ENCODE assay signal across 10 cellular contexts in the genomic region with DNA sequence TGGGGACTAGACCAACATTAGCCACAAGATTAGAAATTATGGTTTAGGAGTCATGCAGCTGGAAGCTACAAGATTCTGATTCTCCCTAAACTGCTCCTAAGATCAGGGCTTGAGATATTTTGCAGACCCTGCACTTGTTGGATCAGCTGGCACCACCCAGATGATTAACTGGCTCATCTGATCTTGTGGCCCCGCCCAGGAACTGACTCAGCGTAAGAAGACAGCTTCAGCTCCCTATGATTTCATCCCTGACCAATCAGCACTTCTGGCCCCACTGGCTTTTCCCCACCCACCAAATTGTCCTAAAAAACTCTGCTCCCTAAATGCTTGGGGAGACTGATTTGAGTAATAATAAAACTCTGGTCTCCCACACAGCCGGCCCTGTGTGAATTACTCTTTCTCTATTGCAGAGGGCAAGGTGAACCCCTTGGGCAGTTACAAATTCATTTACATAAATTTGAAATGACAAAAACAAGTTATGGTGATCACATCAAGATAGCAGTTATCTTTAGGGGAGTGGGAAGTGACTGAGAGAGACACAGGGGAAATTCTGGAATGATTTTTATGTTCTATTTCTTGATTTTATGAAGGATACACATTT.
DNase-seq lines count a peak whose midpoint lies in the region; ATAC-seq, FAIRE-seq and TF ChIP-seq lines count a peak whose summit lies in the region.
"Had no signal": no experiment of that assay in that cellular context is flagged by ENCODE, and none has a peak within 500 bp of the region (broad histone marks: within the 10 kb centered on the region; RNA-seq: fewer than 3 reads in every experiment).

No MANE protein-coding gene starts in this region.

- no TSS peak for BruUV-seq in A673 (replicated peaks; lab: Mats Ljungman, UMichigan)

- CTCF ChIA-PET in A673 (lab: Charles Lee), result no interaction called here

- no peak overlapping the region for H3K27ac ChIP-seq in A673 (ENCODE audit: low read depth, low read length, poor library complexity, severe bottlenecking)
- no peak overlapping the region for H3K27ac ChIP-seq in iPS DF 6.9 (ENCODE audit: low read length)
- H3K27ac ChIP-seq: ovary, Peyer's patch had no signal

- H3K27me3 Mint-ChIP-seq in activated T-helper 2 cell treated with anti-CD3 and anti-CD28 coated beads, Interferon-gamma antibody, Interleukin-2, Interleukin-4, amounts not matched to agents 10 μg/mL and 5 μg/mL and 100 μg/mL, durations not matched to agents 14 hours and 24 hours and 36 hours (ENCODE audit: low read depth), result peaks cover 4% of the 10 kb centered on the region

- no CpG with 5 or more reads among the region's 3 CpGs for WGBS in iPS DF 6.9 (ENCODE audit: insufficient coverage, insufficient read length)

- no peak for ATAC-seq in GM18867 (IDR thresholded peaks at IDR 0.05; ENCODE audit: unreplicated experiment)

- FAIRE-seq in GM19239 (lab: Jason Lieb, UNC) (no peak), D721Med (lab: Jason Lieb, UNC) (no peak)

- H3K9me3 ChIP-seq in A673 (ENCODE audit: low read depth, low read length, poor library complexity, severe bottlenecking) (no peaks in the 10 kb centered on the region), iPS DF 6.9 (ENCODE audit: control insufficient read depth, insufficient read depth, low read length) (no peaks in the 10 kb centered on the region)
- H3K9me3 ChIP-seq: ovary, Peyer's patch had no signal

- H3K36me3 Mint-ChIP-seq in activated T-helper 2 cell treated with anti-CD3 and anti-CD28 coated beads, Interferon-gamma antibody, Interleukin-2, Interleukin-4, amounts not matched to agents 10 μg/mL and 5 μg/mL and 100 μg/mL, durations not matched to agents 14 hours and 24 hours and 36 hours (ENCODE audit: low read depth), result no peaks in the 10 kb centered on the region

- no peak for TF ChIP-seq CTCF in A673 (conservative IDR thresholded peaks at IDR 0.05; ENCODE audit: low read depth, low read length)
- TF ChIP-seq CTCF in D721Med (IDR thresholded peaks at IDR 0.05; ENCODE audit: insufficient read depth, missing control alignments), result no peak

- H3K4me3 ChIP-seq in A673 (ENCODE audit: low read depth, low read length, poor library complexity, severe bottlenecking) (no peak overlapping the region), iPS DF 6.9 (ENCODE audit: low read length) (no peak overlapping the region)
- H3K4me3 ChIP-seq: ovary, Peyer's patch had no signal

- DNase-seq in A673 (ENCODE audit: low spot score), result peak; percentile 80
- peak; percentile 14 for DNase-seq in HK-2 (ENCODE audit: unreplicated experiment)
- no peak for DNase-seq in activated T-helper 2 cell treated with anti-CD3 and anti-CD28 coated beads, Interferon-gamma antibody, Interleukin-2, Interleukin-4, amounts not matched to agents 10 μg/mL and 5 μg/mL and 100 μg/mL, durations not matched to agents 14 hours and 24 hours and 36 hours (ENCODE audit: low spot score)
- DNase-seq in iPS DF 6.9 (ENCODE audit: low read depth, low spot score), result peak; percentile 39
- no peak for DNase-seq in NCI-H2107 (lab: John Stamatoyannopoulos, UW)
- DNase-seq in GM19239 (ENCODE audit: insufficient read length, low spot score), result no peak
- DNase-seq in D721Med (ENCODE audit: insufficient read length, low spot score), result no peak
- DNase-seq: ovary had no signal

- H3K27me3 ChIP-seq in A673 (replicated peaks; ENCODE audit: insufficient read depth, low read depth, low read length, poor library complexity), result no peaks in the 10 kb centered on the region
- no peaks in the 10 kb centered on the region for H3K27me3 ChIP-seq in iPS DF 6.9 (ENCODE audit: control insufficient read depth, insufficient read depth, low read length)
- H3K27me3 ChIP-seq: ovary, Peyer's patch had no signal

- no peak overlapping the region for H3K4me3 Mint-ChIP-seq in activated T-helper 2 cell treated with anti-CD3 and anti-CD28 coated beads, Interferon-gamma antibody, Interleukin-2, Interleukin-4, amounts not matched to agents 10 μg/mL and 5 μg/mL and 100 μg/mL, durations not matched to agents 14 hours and 24 hours and 36 hours (ENCODE audit: low read depth)

- POLR2A ChIA-PET in A673 (lab: Charles Lee; ENCODE audit: low non-redundant PET), result no interaction called here

- no peaks in the 10 kb centered on the region for H3K9me3 Mint-ChIP-seq in activated T-helper 2 cell treated with anti-CD3 and anti-CD28 coated beads, Interferon-gamma antibody, Interleukin-2, Interleukin-4, amounts not matched to agents 10 μg/mL and 5 μg/mL and 100 μg/mL, durations not matched to agents 14 hours and 24 hours and 36 hours

- peak overlapping the region; percentile 12 for H3K27ac Mint-ChIP-seq in activated T-helper 2 cell treated with anti-CD3 and anti-CD28 coated beads, Interferon-gamma antibody, Interleukin-2, Interleukin-4, amounts not matched to agents 10 μg/mL and 5 μg/mL and 100 μg/mL, durations not matched to agents 14 hours and 24 hours and 36 hours

- H3K4me1 ChIP-seq in A673 (ENCODE audit: insufficient read depth, low read length, poor library complexity, severe bottlenecking), result no peaks in the 10 kb centered on the region
- no peaks in the 10 kb centered on the region for H3K4me1 ChIP-seq in iPS DF 6.9 (ENCODE audit: control insufficient read depth, insufficient read depth, low read length)

- H3K4me1 Mint-ChIP-seq in activated T-helper 2 cell treated with anti-CD3 and anti-CD28 coated beads, Interferon-gamma antibody, Interleukin-2, Interleukin-4, amounts not matched to agents 10 μg/mL and 5 μg/mL and 100 μg/mL, durations not matched to agents 14 hours and 24 hours and 36 hours (ENCODE audit: low read depth), result peaks cover 32% of the 10 kb centered on the region

- H3K36me3 ChIP-seq in A673 (ENCODE audit: insufficient read depth, low read length, poor library complexity, severe bottlenecking) (no peaks in the 10 kb centered on the region), iPS DF 6.9 (ENCODE audit: control insufficient read depth, insufficient read depth, low read length) (no peaks in the 10 kb centered on the region)
- H3K36me3 ChIP-seq: ovary, Peyer's patch had no signal

- intact Hi-C loops in A673 (cut with micrococcal nuclease; ENCODE audit: unreplicated experiment), result no loop called here
- intact Hi-C loops in activated T-helper 2 cell treated with anti-CD3 and anti-CD28 coated beads, Interferon-gamma antibody, Interleukin-2, Interleukin-4, amounts not matched to agents 10 μg/mL and 5 μg/mL and 100 μg/mL, durations not matched to agents 14 hours and 24 hours and 36 hours (cut with micrococcal nuclease), result loop anchor here (5.0 to 10.0 kb wide), 2 partner anchors 33 to 95 kb away; no protein-coding TSS in a partner anchor

Comparison
In these comparisons a context has a peak if more than half of its experiments do, and no peak if none do; other contexts are left out.
1. DNase-seq: peak in A673 (single experiment), HK-2 (single experiment) and iPS DF 6.9 (single experiment); none in activated T-helper 2 cell treated with anti-CD3 and anti-CD28 coated beads, Interferon-gamma antibody, Interleukin-2, Interleukin-4, amounts not matched to agents 10 μg/mL and 5 μg/mL and 100 μg/mL, durations not matched to agents 14 hours and 24 hours and 36 hours (single experiment), NCI-H2107 (single experiment), GM19239 (single experiment) and D721Med (single experiment).